1 cellular context compared by ENCODE assay signal in the genomic region with DNA sequence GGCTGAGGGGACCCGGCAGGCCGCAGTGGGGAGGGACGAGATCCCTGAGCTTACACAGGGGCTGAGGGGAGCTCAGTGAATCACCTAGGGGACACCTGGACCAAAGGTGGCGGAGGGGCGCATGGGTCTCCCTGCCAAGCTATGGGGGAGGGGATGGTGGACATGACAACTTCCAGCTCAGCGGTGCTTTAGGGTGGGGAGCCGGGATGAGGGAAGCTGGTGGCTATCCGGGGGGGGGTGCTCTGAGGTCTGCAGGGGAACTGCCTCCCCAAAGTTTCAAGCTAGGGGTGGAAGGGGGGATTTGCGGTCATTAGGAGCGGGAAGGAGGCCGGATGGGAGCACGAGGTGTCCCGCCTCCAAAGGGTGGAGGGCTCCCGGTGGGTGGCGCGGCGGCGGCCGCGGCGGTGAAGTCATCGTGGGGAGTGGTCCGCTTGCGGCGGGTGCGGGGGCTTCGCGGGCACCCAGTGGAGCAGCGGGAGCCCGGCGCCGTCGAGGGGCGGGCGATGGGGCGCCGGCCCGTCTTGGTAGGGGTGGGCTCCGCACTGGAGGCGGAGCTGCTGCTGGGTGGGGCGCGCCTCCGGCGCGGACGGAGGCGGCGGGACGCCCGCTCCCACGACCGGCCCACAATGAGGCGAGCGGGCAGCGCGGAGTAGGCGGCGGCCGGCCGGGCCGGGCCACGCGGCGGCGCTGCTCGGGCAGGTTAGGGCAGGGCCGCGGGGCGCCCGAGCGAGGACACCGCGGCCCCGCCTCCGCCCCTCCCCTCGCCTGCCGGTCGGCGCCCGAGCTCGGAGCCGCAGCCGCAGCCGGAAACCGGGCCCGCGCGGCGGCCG.
TF ChIP-seq lines count a peak whose summit lies in the region.

A gene with protein sequence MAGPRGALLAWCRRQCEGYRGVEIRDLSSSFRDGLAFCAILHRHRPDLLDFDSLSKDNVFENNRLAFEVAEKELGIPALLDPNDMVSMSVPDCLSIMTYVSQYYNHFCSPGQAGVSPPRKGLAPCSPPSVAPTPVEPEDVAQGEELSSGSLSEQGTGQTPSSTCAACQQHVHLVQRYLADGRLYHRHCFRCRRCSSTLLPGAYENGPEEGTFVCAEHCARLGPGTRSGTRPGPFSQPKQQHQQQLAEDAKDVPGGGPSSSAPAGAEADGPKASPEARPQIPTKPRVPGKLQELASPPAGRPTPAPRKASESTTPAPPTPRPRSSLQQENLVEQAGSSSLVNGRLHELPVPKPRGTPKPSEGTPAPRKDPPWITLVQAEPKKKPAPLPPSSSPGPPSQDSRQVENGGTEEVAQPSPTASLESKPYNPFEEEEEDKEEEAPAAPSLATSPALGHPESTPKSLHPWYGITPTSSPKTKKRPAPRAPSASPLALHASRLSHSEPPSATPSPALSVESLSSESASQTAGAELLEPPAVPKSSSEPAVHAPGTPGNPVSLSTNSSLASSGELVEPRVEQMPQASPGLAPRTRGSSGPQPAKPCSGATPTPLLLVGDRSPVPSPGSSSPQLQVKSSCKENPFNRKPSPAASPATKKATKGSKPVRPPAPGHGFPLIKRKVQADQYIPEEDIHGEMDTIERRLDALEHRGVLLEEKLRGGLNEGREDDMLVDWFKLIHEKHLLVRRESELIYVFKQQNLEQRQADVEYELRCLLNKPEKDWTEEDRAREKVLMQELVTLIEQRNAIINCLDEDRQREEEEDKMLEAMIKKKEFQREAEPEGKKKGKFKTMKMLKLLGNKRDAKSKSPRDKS (plus strand): TSS at position 764 of the 830 bp plus-strand sequence. CDS start 126 bp downstream, outside the sequence.

TF ChIP-seq in HepG2, 621 proteins besides CTCF, POLR2A, EP300 and RAD21 (continued from another document and continues in another):
- TF ChIP-seq, protein P1, sequence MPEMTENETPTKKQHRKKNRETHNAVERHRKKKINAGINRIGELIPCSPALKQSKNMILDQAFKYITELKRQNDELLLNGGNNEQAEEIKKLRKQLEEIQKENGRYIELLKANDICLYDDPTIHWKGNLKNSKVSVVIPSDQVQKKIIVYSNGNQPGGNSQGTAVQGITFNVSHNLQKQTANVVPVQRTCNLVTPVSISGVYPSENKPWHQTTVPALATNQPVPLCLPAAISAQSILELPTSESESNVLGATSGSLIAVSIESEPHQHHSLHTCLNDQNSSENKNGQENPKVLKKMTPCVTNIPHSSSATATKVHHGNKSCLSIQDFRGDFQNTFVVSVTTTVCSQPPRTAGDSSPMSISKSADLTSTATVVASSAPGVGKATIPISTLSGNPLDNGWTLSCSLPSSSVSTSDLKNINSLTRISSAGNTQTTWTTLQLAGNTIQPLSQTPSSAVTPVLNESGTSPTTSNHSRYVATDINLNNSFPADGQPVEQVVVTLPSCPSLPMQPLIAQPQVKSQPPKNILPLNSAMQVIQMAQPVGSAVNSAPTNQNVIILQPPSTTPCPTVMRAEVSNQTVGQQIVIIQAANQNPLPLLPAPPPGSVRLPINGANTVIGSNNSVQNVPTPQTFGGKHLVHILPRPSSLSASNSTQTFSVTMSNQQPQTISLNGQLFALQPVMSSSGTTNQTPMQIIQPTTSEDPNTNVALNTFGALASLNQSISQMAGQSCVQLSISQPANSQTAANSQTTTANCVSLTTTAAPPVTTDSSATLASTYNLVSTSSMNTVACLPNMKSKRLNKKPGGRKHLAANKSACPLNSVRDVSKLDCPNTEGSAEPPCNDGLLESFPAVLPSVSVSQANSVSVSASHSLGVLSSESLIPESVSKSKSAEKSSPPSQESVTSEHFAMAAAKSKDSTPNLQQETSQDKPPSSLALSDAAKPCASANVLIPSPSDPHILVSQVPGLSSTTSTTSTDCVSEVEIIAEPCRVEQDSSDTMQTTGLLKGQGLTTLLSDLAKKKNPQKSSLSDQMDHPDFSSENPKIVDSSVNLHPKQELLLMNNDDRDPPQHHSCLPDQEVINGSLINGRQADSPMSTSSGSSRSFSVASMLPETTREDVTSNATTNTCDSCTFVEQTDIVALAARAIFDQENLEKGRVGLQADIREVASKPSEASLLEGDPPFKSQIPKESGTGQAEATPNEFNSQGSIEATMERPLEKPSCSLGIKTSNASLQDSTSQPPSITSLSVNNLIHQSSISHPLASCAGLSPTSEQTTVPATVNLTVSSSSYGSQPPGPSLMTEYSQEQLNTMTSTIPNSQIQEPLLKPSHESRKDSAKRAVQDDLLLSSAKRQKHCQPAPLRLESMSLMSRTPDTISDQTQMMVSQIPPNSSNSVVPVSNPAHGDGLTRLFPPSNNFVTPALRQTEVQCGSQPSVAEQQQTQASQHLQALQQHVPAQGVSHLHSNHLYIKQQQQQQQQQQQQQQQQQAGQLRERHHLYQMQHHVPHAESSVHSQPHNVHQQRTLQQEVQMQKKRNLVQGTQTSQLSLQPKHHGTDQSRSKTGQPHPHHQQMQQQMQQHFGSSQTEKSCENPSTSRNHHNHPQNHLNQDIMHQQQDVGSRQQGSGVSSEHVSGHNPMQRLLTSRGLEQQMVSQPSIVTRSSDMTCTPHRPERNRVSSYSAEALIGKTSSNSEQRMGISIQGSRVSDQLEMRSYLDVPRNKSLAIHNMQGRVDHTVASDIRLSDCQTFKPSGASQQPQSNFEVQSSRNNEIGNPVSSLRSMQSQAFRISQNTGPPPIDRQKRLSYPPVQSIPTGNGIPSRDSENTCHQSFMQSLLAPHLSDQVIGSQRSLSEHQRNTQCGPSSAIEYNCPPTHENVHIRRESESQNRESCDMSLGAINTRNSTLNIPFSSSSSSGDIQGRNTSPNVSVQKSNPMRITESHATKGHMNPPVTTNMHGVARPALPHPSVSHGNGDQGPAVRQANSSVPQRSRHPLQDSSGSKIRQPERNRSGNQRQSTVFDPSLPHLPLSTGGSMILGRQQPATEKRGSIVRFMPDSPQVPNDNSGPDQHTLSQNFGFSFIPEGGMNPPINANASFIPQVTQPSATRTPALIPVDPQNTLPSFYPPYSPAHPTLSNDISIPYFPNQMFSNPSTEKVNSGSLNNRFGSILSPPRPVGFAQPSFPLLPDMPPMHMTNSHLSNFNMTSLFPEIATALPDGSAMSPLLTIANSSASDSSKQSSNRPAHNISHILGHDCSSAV (CRISPR knock-in tag; IDR thresholded peaks at IDR 0.05; ENCODE audit: borderline replicate concordance), result no peak
- TF ChIP-seq, protein P2, sequence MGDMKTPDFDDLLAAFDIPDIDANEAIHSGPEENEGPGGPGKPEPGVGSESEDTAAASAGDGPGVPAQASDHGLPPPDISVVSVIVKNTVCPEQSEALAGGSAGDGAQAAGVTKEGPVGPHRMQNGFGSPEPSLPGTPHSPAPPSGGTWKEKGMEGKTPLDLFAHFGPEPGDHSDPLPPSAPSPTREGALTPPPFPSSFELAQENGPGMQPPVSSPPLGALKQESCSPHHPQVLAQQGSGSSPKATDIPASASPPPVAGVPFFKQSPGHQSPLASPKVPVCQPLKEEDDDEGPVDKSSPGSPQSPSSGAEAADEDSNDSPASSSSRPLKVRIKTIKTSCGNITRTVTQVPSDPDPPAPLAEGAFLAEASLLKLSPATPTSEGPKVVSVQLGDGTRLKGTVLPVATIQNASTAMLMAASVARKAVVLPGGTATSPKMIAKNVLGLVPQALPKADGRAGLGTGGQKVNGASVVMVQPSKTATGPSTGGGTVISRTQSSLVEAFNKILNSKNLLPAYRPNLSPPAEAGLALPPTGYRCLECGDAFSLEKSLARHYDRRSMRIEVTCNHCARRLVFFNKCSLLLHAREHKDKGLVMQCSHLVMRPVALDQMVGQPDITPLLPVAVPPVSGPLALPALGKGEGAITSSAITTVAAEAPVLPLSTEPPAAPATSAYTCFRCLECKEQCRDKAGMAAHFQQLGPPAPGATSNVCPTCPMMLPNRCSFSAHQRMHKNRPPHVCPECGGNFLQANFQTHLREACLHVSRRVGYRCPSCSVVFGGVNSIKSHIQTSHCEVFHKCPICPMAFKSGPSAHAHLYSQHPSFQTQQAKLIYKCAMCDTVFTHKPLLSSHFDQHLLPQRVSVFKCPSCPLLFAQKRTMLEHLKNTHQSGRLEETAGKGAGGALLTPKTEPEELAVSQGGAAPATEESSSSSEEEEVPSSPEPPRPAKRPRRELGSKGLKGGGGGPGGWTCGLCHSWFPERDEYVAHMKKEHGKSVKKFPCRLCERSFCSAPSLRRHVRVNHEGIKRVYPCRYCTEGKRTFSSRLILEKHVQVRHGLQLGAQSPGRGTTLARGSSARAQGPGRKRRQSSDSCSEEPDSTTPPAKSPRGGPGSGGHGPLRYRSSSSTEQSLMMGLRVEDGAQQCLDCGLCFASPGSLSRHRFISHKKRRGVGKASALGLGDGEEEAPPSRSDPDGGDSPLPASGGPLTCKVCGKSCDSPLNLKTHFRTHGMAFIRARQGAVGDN (CRISPR knock-in tag; IDR thresholded peaks at IDR 0.05), result peak; percentile 52
- no peak for TF ChIP-seq ZNF317 (CRISPR knock-in tag; IDR thresholded peaks at IDR 0.05)
- TF ChIP-seq, protein P3, sequence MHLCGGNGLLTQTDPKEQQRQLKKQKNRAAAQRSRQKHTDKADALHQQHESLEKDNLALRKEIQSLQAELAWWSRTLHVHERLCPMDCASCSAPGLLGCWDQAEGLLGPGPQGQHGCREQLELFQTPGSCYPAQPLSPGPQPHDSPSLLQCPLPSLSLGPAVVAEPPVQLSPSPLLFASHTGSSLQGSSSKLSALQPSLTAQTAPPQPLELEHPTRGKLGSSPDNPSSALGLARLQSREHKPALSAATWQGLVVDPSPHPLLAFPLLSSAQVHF (CRISPR knock-in tag; IDR thresholded peaks at IDR 0.05), result no peak
- 0 out of 2 replicates have a peak, but pooled peaks have one; percentile 30 for TF ChIP-seq DNMT1 (CRISPR knock-in tag; IDR thresholded peaks at IDR 0.05)
- no peak for TF ChIP-seq ZNF772 (CRISPR knock-in tag; IDR thresholded peaks at IDR 0.05)
- TF ChIP-seq, protein P4, sequence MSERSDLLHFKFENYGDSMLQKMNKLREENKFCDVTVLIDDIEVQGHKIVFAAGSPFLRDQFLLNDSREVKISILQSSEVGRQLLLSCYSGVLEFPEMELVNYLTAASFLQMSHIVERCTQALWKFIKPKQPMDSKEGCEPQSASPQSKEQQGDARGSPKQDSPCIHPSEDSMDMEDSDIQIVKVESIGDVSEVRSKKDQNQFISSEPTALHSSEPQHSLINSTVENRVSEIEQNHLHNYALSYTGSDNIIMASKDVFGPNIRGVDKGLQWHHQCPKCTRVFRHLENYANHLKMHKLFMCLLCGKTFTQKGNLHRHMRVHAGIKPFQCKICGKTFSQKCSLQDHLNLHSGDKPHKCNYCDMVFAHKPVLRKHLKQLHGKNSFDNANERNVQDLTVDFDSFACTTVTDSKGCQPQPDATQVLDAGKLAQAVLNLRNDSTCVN (CRISPR knock-in tag; IDR thresholded peaks at IDR 0.05; ENCODE audit: borderline replicate concordance), result no peak
- TF ChIP-seq SOX13 (IDR thresholded peaks at IDR 0.05), result no peak
- TF ChIP-seq SOX13 (CRISPR knock-in tag; conservative IDR thresholded peaks at IDR 0.05 in 1 of 2, IDR thresholded peaks at IDR 0.05 in 1 of 2), result no peak
- no peak for TF ChIP-seq ZNF768 (CRISPR knock-in tag; IDR thresholded peaks at IDR 0.05)
- no peak for TF ChIP-seq NFE2L1 (CRISPR knock-in tag; IDR thresholded peaks at IDR 0.05; ENCODE audit: borderline replicate concordance)
- TF ChIP-seq FOXC1 (CRISPR knock-in tag; IDR thresholded peaks at IDR 0.05; ENCODE audit: borderline replicate concordance), result no peak
- no peak for TF ChIP-seq ZMYM4 (CRISPR knock-in tag; IDR thresholded peaks at IDR 0.05)
- TF ChIP-seq ZNF205 (CRISPR knock-in tag; IDR thresholded peaks at IDR 0.05), result no peak
- no peak for TF ChIP-seq ZNF12 (CRISPR knock-in tag; IDR thresholded peaks at IDR 0.05)
- no peak for TF ChIP-seq HNF4G (IDR thresholded peaks at IDR 0.05; ENCODE audit: borderline replicate concordance, low read depth, low read length)
- TF ChIP-seq HNF4G (CRISPR knock-in tag; IDR thresholded peaks at IDR 0.05; ENCODE audit: borderline replicate concordance, low read depth), result no peak
- no peak for TF ChIP-seq SIX4 (CRISPR knock-in tag; IDR thresholded peaks at IDR 0.05)
- no peak for TF ChIP-seq MBNL3 (CRISPR knock-in tag; conservative IDR thresholded peaks at IDR 0.05)
- TF ChIP-seq ZNF3 (CRISPR knock-in tag; IDR thresholded peaks at IDR 0.05), result no peak
- no peak for TF ChIP-seq ZNF556 (CRISPR knock-in tag; IDR thresholded peaks at IDR 0.05; ENCODE audit: borderline replicate concordance)
- no peak for TF ChIP-seq ZNF460 (CRISPR knock-in tag; IDR thresholded peaks at IDR 0.05; ENCODE audit: borderline replicate concordance)
- TF ChIP-seq ZNF101 (CRISPR knock-in tag; IDR thresholded peaks at IDR 0.05; ENCODE audit: borderline replicate concordance, low read depth), result no peak
- TF ChIP-seq STAT5B (CRISPR knock-in tag; IDR thresholded peaks at IDR 0.05), result no peak
- no peak for TF ChIP-seq MAFG (CRISPR knock-in tag; IDR thresholded peaks at IDR 0.05)
- TF ChIP-seq MXD4 (CRISPR knock-in tag; IDR thresholded peaks at IDR 0.05), result peak; percentile 7; the same call in 1 of the 2 replicates
- 0 out of 2 replicates have a peak, but pooled peaks have one; percentile 37 for TF ChIP-seq MYC (CRISPR knock-in tag; IDR thresholded peaks at IDR 0.05; ENCODE audit: borderline replicate concordance)
- no peak for TF ChIP-seq ZNF761 (CRISPR knock-in tag; conservative IDR thresholded peaks at IDR 0.05)
- no peak for TF ChIP-seq SP5 (CRISPR knock-in tag; IDR thresholded peaks at IDR 0.05; ENCODE audit: borderline replicate concordance, low read depth)
- TF ChIP-seq ASH2L (IDR thresholded peaks at IDR 0.05; ENCODE audit: insufficient read length, low read depth, low read length), result no peak
- TF ChIP-seq ZSCAN21 (CRISPR knock-in tag; IDR thresholded peaks at IDR 0.05; ENCODE audit: borderline replicate concordance), result no peak
- TF ChIP-seq, protein P5, sequence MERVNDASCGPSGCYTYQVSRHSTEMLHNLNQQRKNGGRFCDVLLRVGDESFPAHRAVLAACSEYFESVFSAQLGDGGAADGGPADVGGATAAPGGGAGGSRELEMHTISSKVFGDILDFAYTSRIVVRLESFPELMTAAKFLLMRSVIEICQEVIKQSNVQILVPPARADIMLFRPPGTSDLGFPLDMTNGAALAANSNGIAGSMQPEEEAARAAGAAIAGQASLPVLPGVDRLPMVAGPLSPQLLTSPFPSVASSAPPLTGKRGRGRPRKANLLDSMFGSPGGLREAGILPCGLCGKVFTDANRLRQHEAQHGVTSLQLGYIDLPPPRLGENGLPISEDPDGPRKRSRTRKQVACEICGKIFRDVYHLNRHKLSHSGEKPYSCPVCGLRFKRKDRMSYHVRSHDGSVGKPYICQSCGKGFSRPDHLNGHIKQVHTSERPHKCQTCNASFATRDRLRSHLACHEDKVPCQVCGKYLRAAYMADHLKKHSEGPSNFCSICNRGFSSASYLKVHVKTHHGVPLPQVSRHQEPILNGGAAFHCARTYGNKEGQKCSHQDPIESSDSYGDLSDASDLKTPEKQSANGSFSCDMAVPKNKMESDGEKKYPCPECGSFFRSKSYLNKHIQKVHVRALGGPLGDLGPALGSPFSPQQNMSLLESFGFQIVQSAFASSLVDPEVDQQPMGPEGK (CRISPR knock-in tag; IDR thresholded peaks at IDR 0.05), result no peak
- no peak for TF ChIP-seq ZNF451 (CRISPR knock-in tag; IDR thresholded peaks at IDR 0.05)
- TF ChIP-seq ZNF850 (CRISPR knock-in tag; conservative IDR thresholded peaks at IDR 0.05), result no peak
- peak; percentile 30; the same call in 1 of the 2 replicates for TF ChIP-seq ZNF563 (CRISPR knock-in tag; IDR thresholded peaks at IDR 0.05)
- no peak for TF ChIP-seq SIN3B (IDR thresholded peaks at IDR 0.05; ENCODE audit: low read length)
- TF ChIP-seq SMAD3 (CRISPR knock-in tag; IDR thresholded peaks at IDR 0.05), result no peak
- no peak for TF ChIP-seq POGZ (CRISPR knock-in tag; IDR thresholded peaks at IDR 0.05)
- 0 out of 2 replicates have a peak, but pooled peaks have one; percentile 12 for TF ChIP-seq MEF2D (CRISPR knock-in tag; IDR thresholded peaks at IDR 0.05)
- no peak for TF ChIP-seq SMARCC2 (IDR thresholded peaks at IDR 0.05)
- no peak for TF ChIP-seq SYNCRIP (IDR thresholded peaks at IDR 0.05; ENCODE audit: insufficient read depth, low read depth, low read length)
- TF ChIP-seq TARDBP (CRISPR knock-in tag; IDR thresholded peaks at IDR 0.05), result no peak
- TF ChIP-seq ZNF20 (CRISPR knock-in tag; IDR thresholded peaks at IDR 0.05), result no peak
- TF ChIP-seq FOXK1 (CRISPR knock-in tag; IDR thresholded peaks at IDR 0.05; ENCODE audit: borderline replicate concordance, low read depth), result no peak
